ENCODE assay signal across 26 cellular contexts in genomic region chr19:20388826-20389225, GRCh38.
"Had no signal": no experiment of that assay in that cellular context is flagged by ENCODE, and none has a peak within 500 bp of the region (broad histone marks: within the 10 kb centered on the region; RNA-seq: fewer than 3 reads in every experiment).

No MANE protein-coding gene starts in this region.

- H3K36me3 ChIP-seq: brain microvascular endothelial cell, esophagus squamous epithelium, gastroesophageal sphincter, WERI-Rb-1 had no signal

- DNase-seq: activated B cell treated with CpG ODN at 0.5 μM for 24 hours; activated CD4-positive, alpha-beta T cell treated with anti-CD3 and anti-CD28 coated beads for 48 hours; activated CD4-positive, alpha-beta T cell treated with anti-CD3 and anti-CD28 coated beads, Interleukin-2, amount 50 U/mL, for 1 hour; activated CD4-positive, alpha-beta T cell treated with anti-CD3 and anti-CD28 coated beads, Interleukin-2, amount 50 U/mL, for 48 hours; activated CD8-positive, alpha-beta memory T cell treated with anti-CD3 and anti-CD28 coated beads for 24 hours; activated CD8-positive, alpha-beta T cell treated with anti-CD3 and anti-CD28 coated beads for 36 hours; activated effector memory CD4-positive, alpha-beta T cell treated with Interleukin-2 at 50 U/mL for 16 hours; activated gamma-delta T cell treated with Interleukin-2 at 50 U/mL for 16 hours; activated naive CD4-positive, alpha-beta T cell treated with anti-CD3 and anti-CD28 coated beads, Interleukin-2, amount 50 U/mL, for 16 hours; activated naive CD4-positive, alpha-beta T cell treated with Interleukin-2 at 50 U/mL for 16 hours; activated T-cell treated with anti-CD3 and anti-CD28 coated beads, Interleukin-2, amount 50 U/mL, for 4 hours; amniotic stem cell; brain microvascular endothelial cell; effector memory CD4-positive, alpha-beta T cell; endodermal cell; esophagus squamous epithelium; foreskin melanocyte; T-helper 1 cell; T-helper 17 cell; T1000; WERI-Rb-1 had no signal

- H3K27me3 ChIP-seq: brain microvascular endothelial cell, dorsolateral prefrontal cortex, esophagus squamous epithelium, gastroesophageal sphincter had no signal

- H3K4me3 ChIP-seq: coronary artery, dorsolateral prefrontal cortex, esophagus squamous epithelium, gastroesophageal sphincter had no signal

- H3K4me1 ChIP-seq: esophagus squamous epithelium, gastroesophageal sphincter had no signal

- H3K27ac ChIP-seq: brain microvascular endothelial cell, coronary artery, dorsolateral prefrontal cortex, esophagus squamous epithelium, gastroesophageal sphincter, WERI-Rb-1 had no signal

- ATAC-seq: activated CD4-positive, CD25-positive, alpha-beta regulatory T cell treated with anti-CD3 and anti-CD28 coated beads, Interleukin-2, amount 50 U/mL, for 24 hours; activated CD8-positive, alpha-beta T cell treated with anti-CD3 and anti-CD28 coated beads for 36 hours; activated T-cell treated with anti-CD3 and anti-CD28 coated beads, Interleukin-2, amount 50 U/mL, for 4 hours; activated T-helper 17 cell treated with anti-CD3 and anti-CD28 coated beads, Interleukin-2, amount 50 U/mL, for 72 hours; gastroesophageal sphincter; T-helper 17 cell had no signal
